In the genomic region with DNA sequence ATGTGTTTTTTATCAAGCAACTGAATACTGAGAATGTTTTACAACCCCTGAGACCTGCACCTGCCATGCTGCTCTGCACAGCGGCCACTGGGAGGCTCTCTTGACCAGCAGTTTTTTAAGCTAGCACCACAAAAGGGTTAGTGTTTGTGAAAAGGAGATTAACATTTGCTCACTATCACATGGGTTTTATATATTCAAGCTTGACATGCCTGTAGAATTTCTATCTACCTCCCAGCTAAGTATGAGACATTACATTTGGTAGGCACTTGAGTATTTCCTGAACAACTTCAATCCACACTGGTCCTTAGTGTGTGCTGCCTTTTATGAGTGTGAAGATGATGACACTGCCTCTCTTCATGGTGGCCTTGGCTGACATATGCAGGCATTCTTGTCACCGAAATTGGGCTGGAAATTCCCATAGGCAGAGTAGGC, we compare ENCODE assay signal across 8 cellular contexts.
DNase-seq lines count a peak whose midpoint lies in the region; ATAC-seq and TF ChIP-seq lines count a peak whose summit lies in the region.

No MANE protein-coding gene starts in this region.

- H3K27ac ChIP-seq in DND-41 (ENCODE audit: low read length) = no peak overlapping the region

- no peaks in the 10 kb centered on the region for H3K36me3 Mint-ChIP-seq in activated naive CD8-positive, alpha-beta T cell treated with anti-CD3 and anti-CD28 coated beads for 36 hours

- no peak overlapping the region for H3K27ac Mint-ChIP-seq in activated naive CD8-positive, alpha-beta T cell treated with anti-CD3 and anti-CD28 coated beads for 36 hours

- no peaks in the 10 kb centered on the region for H3K4me1 Mint-ChIP-seq in activated naive CD8-positive, alpha-beta T cell treated with anti-CD3 and anti-CD28 coated beads for 36 hours

- H3K27me3 ChIP-seq in DND-41 (ENCODE audit: insufficient read depth, low read length, poor library complexity) = no peaks in the 10 kb centered on the region

- no peak overlapping the region for H3K4me3 ChIP-seq in DND-41 (ENCODE audit: low read depth in 1 of 2, low read length in 2 of 2)

- no peaks in the 10 kb centered on the region for H3K9me3 Mint-ChIP-seq in activated naive CD8-positive, alpha-beta T cell treated with anti-CD3 and anti-CD28 coated beads for 36 hours

- no peaks in the 10 kb centered on the region for H4K20me1 ChIP-seq in DND-41 (ENCODE audit: insufficient read depth, low read length)

- no peaks in the 10 kb centered on the region for H3K36me3 ChIP-seq in DND-41 (ENCODE audit: insufficient read depth, low read length)

- H3K79me2 ChIP-seq in DND-41 (ENCODE audit: insufficient read depth, low read length) = no peaks in the 10 kb centered on the region

- H3K9ac ChIP-seq in DND-41 (ENCODE audit: low read depth, low read length) = no peak overlapping the region

- peak; percentile 87 for TF ChIP-seq CTCF in DND-41 (IDR thresholded peaks at IDR 0.05; ENCODE audit: borderline replicate concordance, extremely low read depth, low read length, poor library complexity, severe bottlenecking)

- H3K4me2 ChIP-seq in DND-41 (ENCODE audit: insufficient read depth, low read length) = no peak overlapping the region

- peak; percentile 56; the same call in 1 of the 3 replicates for ATAC-seq in DND-41 (ENCODE audit: insufficient read depth, low read depth)
- no peak for ATAC-seq in GM21447 (IDR thresholded peaks at IDR 0.05; ENCODE audit: unreplicated experiment)
- ATAC-seq in HG02981 (IDR thresholded peaks at IDR 0.05; ENCODE audit: unreplicated experiment) = no peak
- no peak for ATAC-seq in HG03159 (IDR thresholded peaks at IDR 0.05; ENCODE audit: unreplicated experiment)
- no peak for ATAC-seq in GM19324 (IDR thresholded peaks at IDR 0.05; ENCODE audit: low FRiP score, unreplicated experiment)

- no peaks in the 10 kb centered on the region for H3K9me3 ChIP-seq in DND-41 (ENCODE audit: insufficient read depth, low read length, severe bottlenecking)

- peaks cover 12% of the 10 kb centered on the region for H3K27me3 Mint-ChIP-seq in activated naive CD8-positive, alpha-beta T cell treated with anti-CD3 and anti-CD28 coated beads for 36 hours

- in situ Hi-C loops in KBM-7 (cut with MboI; ENCODE audit: low pct_unique_long_range_greater_than_20kb, low sequenced_read_pairs) = no loop called here

- DNase-seq in DND-41 = peak; percentile 38
- DNase-seq in KBM-7 = peak; percentile 42
- DNase-seq in activated naive CD8-positive, alpha-beta T cell treated with anti-CD3 and anti-CD28 coated beads for 36 hours = peak; percentile 1
- DNase-seq in kidney tubule cell (ENCODE audit: low spot score) = peak; percentile 76

- no peak overlapping the region for H3K4me3 Mint-ChIP-seq in activated naive CD8-positive, alpha-beta T cell treated with anti-CD3 and anti-CD28 coated beads for 36 hours

- H3K4me1 ChIP-seq in DND-41 (ENCODE audit: insufficient read depth, low read length) = no peaks in the 10 kb centered on the region

- no peak overlapping the region for H2AFZ ChIP-seq in DND-41 (ENCODE audit: low read depth, low read length)

Comparison
In these comparisons a context has a peak if more than half of its experiments do, and no peak if none do; other contexts are left out.
1. DNase-seq: peak in every context shown above with its lines; median percentile 76 in kidney tubule cell; 42 in KBM-7; 38 in DND-41; 1 in activated naive CD8-positive, alpha-beta T cell treated with anti-CD3 and anti-CD28 coated beads for 36 hours.